In genomic region chr5:171639236-171639635, GRCh38 we compare ENCODE assay signal across 28 cellular contexts.
"Had no signal": no experiment of that assay in that cellular context is flagged by ENCODE, and none has a peak within 500 bp of the region (broad histone marks: within the 10 kb centered on the region; RNA-seq: fewer than 3 reads in every experiment).

No MANE protein-coding gene starts in this region.

- H3K27me3 ChIP-seq: SJSA1 had no signal

- H3K9ac ChIP-seq: KMS-11 had no signal

- H3K36me3 ChIP-seq: SJSA1 had no signal

- H3K36me3 Mint-ChIP-seq: activated naive CD4-positive, alpha-beta T cell treated with anti-CD3 and anti-CD28 coated beads, Interleukin-2, amount 50 U/mL, for 72 hours; brain had no signal

- H3K4me3 ChIP-seq: SJSA1 had no signal

- H3K4me3 Mint-ChIP-seq: activated CD4-positive, alpha-beta T cell treated with anti-CD3 and anti-CD28 coated beads, Interleukin-2, amount 10 ng/mL, durations not matched to agents 7 days and 5 days; activated CD8-positive, alpha-beta T cell treated with anti-CD3 and anti-CD28 coated beads, Interleukin-2, amount 10 ng/mL, durations not matched to agents 7 days and 5 days; activated naive CD4-positive, alpha-beta T cell treated with anti-CD3 and anti-CD28 coated beads for 36 hours; activated T-cell treated with anti-CD3 and anti-CD28 coated beads, Interleukin-2, amount 50 U/mL, for 4 hours; activated T-helper 1 cell treated with anti-CD3 and anti-CD28 coated beads, Interleukin-12 subunit alpha, Interleukin-12 subunit beta, Interleukin-2, Interleukin-4 antibody, amounts not matched to agents 30 ng/mL and 10 ng/mL and 1 ng/mL, durations not matched to agents 14 hours and 24 hours and 36 hours; brain; T-helper 1 cell treated with Interleukin-12 subunit alpha and Interleukin-12 subunit beta and Interleukin-4 antibody, amounts not matched to agents 30 μg/mL and 1 μg/mL, for 36 hours; T-helper 2 cell treated with Interferon-gamma antibody and Interleukin-4, amounts not matched to agents 5 μg/mL and 100 μg/mL, for 36 hours had no signal

- H3K27ac ChIP-seq: KMS-11, SJSA1 had no signal

- H3K9me3 Mint-ChIP-seq: activated CD4-positive, alpha-beta T cell treated with anti-CD3 and anti-CD28 coated beads, Interleukin-2, amount 10 ng/mL, durations not matched to agents 7 days and 5 days; activated naive CD4-positive, alpha-beta T cell treated with anti-CD3 and anti-CD28 coated beads for 36 hours; activated naive CD4-positive, alpha-beta T cell treated with anti-CD3 and anti-CD28 coated beads, Interleukin-2, amount 50 U/mL, for 72 hours; activated T-cell treated with anti-CD3 and anti-CD28 coated beads, Interleukin-2, amount 50 U/mL, for 4 hours; activated T-helper 1 cell treated with anti-CD3 and anti-CD28 coated beads, Interleukin-12 subunit alpha, Interleukin-12 subunit beta, Interleukin-2, Interleukin-4 antibody, amounts not matched to agents 30 ng/mL and 10 ng/mL and 1 ng/mL, durations not matched to agents 14 hours and 24 hours and 36 hours; T-helper 1 cell treated with Interleukin-12 subunit alpha and Interleukin-12 subunit beta and Interleukin-4 antibody, amounts not matched to agents 30 μg/mL and 1 μg/mL, for 36 hours; T-helper 2 cell treated with Interferon-gamma antibody and Interleukin-4, amounts not matched to agents 5 μg/mL and 100 μg/mL, for 36 hours had no signal

- H3K9me3 ChIP-seq: SJSA1 had no signal

- FAIRE-seq: bronchial epithelial cell, TTC549 had no signal

- H3K4me1 Mint-ChIP-seq: activated CD4-positive, alpha-beta T cell treated with anti-CD3 and anti-CD28 coated beads, Interleukin-2, amount 10 ng/mL, durations not matched to agents 7 days and 5 days had no signal

- DNase-seq: activated CD4-positive, alpha-beta T cell treated with anti-CD3 and anti-CD28 coated beads, Interleukin-2, amount 10 ng/mL, durations not matched to agents 7 days and 5 days; activated CD4-positive, alpha-beta T cell treated with anti-CD3 and anti-CD28 coated beads, Interleukin-2, amount 50 U/mL, for 48 hours; activated CD8-positive, alpha-beta memory T cell treated with anti-CD3 and anti-CD28 coated beads, Interleukin-2, amount 50 U/mL, for 4 hours; activated CD8-positive, alpha-beta T cell treated with anti-CD3 and anti-CD28 coated beads, Interleukin-2, amount 10 ng/mL, durations not matched to agents 7 days and 5 days; activated gamma-delta T cell treated with Interleukin-2 at 50 U/mL for 16 hours; activated naive CD4-positive, alpha-beta T cell treated with anti-CD3 and anti-CD28 coated beads for 36 hours; activated T-cell treated with anti-CD3 and anti-CD28 coated beads for 4 hours; activated T-cell treated with anti-CD3 and anti-CD28 coated beads, Interleukin-2, amount 50 U/mL, for 4 hours; anterior cingulate cortex; MM.1S; MV-4-11; NCI-H1092; NCI-H1436 treated with DMSO at 0.1 percent for 48 hours; NCI-H1694 treated with DMSO at 0.1 percent for 48 hours; NCI-H2029; NCI-H345; NCI-H524 treated with DMSO at 0.1 percent for 48 hours; SHP77 treated with DMSO at 0.1 percent for 48 hours had no signal

- ATAC-seq: activated CD8-positive, alpha-beta T cell treated with anti-CD3 and anti-CD28 coated beads, Interleukin-2, amount 10 ng/mL, durations not matched to agents 7 days and 5 days; activated naive CD4-positive, alpha-beta T cell treated with anti-CD3 and anti-CD28 coated beads, Interleukin-2, amount 50 U/mL, for 72 hours; activated T-cell treated with anti-CD3 and anti-CD28 coated beads, Interleukin-2, amount 50 U/mL, for 4 hours; Panc1 had no signal

- H3K4me2 ChIP-seq: KMS-11 had no signal

- H3K27ac Mint-ChIP-seq: activated CD4-positive, alpha-beta T cell treated with anti-CD3 and anti-CD28 coated beads, Interleukin-2, amount 10 ng/mL, durations not matched to agents 7 days and 5 days; activated CD8-positive, alpha-beta T cell treated with anti-CD3 and anti-CD28 coated beads, Interleukin-2, amount 10 ng/mL, durations not matched to agents 7 days and 5 days; activated naive CD4-positive, alpha-beta T cell treated with anti-CD3 and anti-CD28 coated beads for 36 hours; activated naive CD4-positive, alpha-beta T cell treated with anti-CD3 and anti-CD28 coated beads, Interleukin-2, amount 50 U/mL, for 72 hours; activated T-helper 1 cell treated with anti-CD3 and anti-CD28 coated beads, Interleukin-12 subunit alpha, Interleukin-12 subunit beta, Interleukin-2, Interleukin-4 antibody, amounts not matched to agents 30 ng/mL and 10 ng/mL and 1 ng/mL, durations not matched to agents 14 hours and 24 hours and 36 hours; brain; T-helper 1 cell treated with Interleukin-12 subunit alpha and Interleukin-12 subunit beta and Interleukin-4 antibody, amounts not matched to agents 30 μg/mL and 1 μg/mL, for 36 hours; T-helper 2 cell treated with Interferon-gamma antibody and Interleukin-4, amounts not matched to agents 5 μg/mL and 100 μg/mL, for 36 hours had no signal
